10 cellular contexts compared by ENCODE assay signal in the genomic region with DNA sequence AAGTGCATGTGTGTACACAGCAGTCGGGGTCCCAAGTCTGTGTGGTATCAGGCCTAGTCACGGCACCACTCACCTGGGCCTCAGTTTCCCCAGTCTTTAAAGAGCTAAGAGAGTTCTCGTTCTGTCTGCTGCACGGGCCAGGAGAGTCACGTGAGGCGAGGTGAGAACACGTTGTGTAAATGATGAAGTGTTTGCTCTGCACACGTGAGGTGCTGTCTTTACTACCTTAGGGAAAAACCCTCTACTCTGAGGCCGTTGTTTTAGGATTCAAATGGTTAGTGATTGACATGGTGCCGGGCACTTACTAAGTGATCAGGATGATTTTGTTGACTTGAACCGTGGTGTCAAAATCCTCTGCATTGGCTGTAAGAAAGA.
DNase-seq lines count a peak whose midpoint lies in the region; ATAC-seq, FAIRE-seq and TF ChIP-seq lines count a peak whose summit lies in the region.
"Had no signal": no experiment of that assay in that cellular context is flagged by ENCODE, and none has a peak within 500 bp of the region (broad histone marks: within the 10 kb centered on the region; RNA-seq: fewer than 3 reads in every experiment).

No MANE protein-coding gene starts in this region.

- H3K36me3 Mint-ChIP-seq in CD14-positive monocyte: peaks cover 20 to 31% of the 10 kb centered on the region in 2 donors

- FAIRE-seq in keratinocyte (lab: Jason Lieb, UNC): peak; percentile 83

- H3K4me2 ChIP-seq in keratinocyte (ENCODE audit: control insufficient read depth, extremely low read depth, insufficient read depth, low read depth, low read length): peak overlapping the region; percentile 100

- TF ChIP-seq CTCF in keratinocyte (optimal IDR thresholded peaks at IDR 0.05 in 1 of 3, IDR thresholded peaks at IDR 0.05 in 1 of 3, conservative IDR thresholded peaks at IDR 0.05 in 1 of 3; ENCODE audit: extremely low read depth in 1 of 3, insufficient read depth in 2 of 3, low read length in 3 of 3) (no peak), suprapubic skin (IDR thresholded peaks at IDR 0.05) (no peak), CD14-positive monocyte (IDR thresholded peaks at IDR 0.05) (no peak)

- no peak overlapping the region for H2AFZ ChIP-seq in keratinocyte (ENCODE audit: control insufficient read depth, low read length)

- dilution Hi-C loops in keratinocyte (cut with MboI; ENCODE audit: extremely low pct_ligation_motif_present, low sequenced_read_pairs): no loop called here

- H3K9ac ChIP-seq in keratinocyte (ENCODE audit: control insufficient read depth, extremely low read depth, insufficient read depth, low read length): peak overlapping the region; percentile 95

- intact Hi-C loops in CD14-positive monocyte (cut with micrococcal nuclease): no loop called here

- no peak overlapping the region for H3K4me3 Mint-ChIP-seq in CD14-positive monocyte

- H3K27me3 ChIP-seq in keratinocyte (ENCODE audit: control insufficient read depth, extremely low read depth, insufficient read depth, low read length): no peaks in the 10 kb centered on the region
- no peaks in the 10 kb centered on the region for H3K27me3 ChIP-seq in suprapubic skin

- peaks cover 49% of the 10 kb centered on the region for H3K4me1 Mint-ChIP-seq in CD14-positive monocyte

- H3K9me3 ChIP-seq in keratinocyte (ENCODE audit: control insufficient read depth, low read depth, low read length) (no peaks in the 10 kb centered on the region), suprapubic skin (no peaks in the 10 kb centered on the region)

- 40% methylated on average over 11 of the region's 11 CpGs for WGBS in suprapubic skin

- peaks cover 45% of the 10 kb centered on the region for H3K4me1 ChIP-seq in keratinocyte (ENCODE audit: control insufficient read depth, extremely low read depth, insufficient read depth, low read length)
- H3K4me1 ChIP-seq in suprapubic skin: peaks cover 97% of the 10 kb centered on the region

- peak overlapping the region in 2 of 3 experiments; percentile 54 to 67 for H3K4me3 ChIP-seq in keratinocyte (ENCODE audit: control insufficient read depth in 2 of 3, extremely low read depth in 1 of 3, insufficient read depth in 2 of 3, low read depth in 1 of 3, low read length in 3 of 3)
- peak overlapping the region; percentile 79 for H3K4me3 ChIP-seq in suprapubic skin

- H3K9me3 Mint-ChIP-seq in CD14-positive monocyte: peaks cover 0 to under 1% (median 0%) of the 10 kb centered on the region in 7 donors

- H4K20me1 ChIP-seq in keratinocyte (ENCODE audit: control insufficient read depth, extremely low read depth, insufficient read depth, low read length): no peaks in the 10 kb centered on the region

- TF ChIP-seq EP300 in suprapubic skin (IDR thresholded peaks at IDR 0.05): no peak

- H3K36me3 ChIP-seq in keratinocyte (ENCODE audit: control insufficient read depth in 2 of 2, extremely low read depth in 1 of 2, insufficient read depth in 2 of 2, low read length in 2 of 2) (peaks cover 3 to 4% of the 10 kb centered on the region in 2 experiments), suprapubic skin (no peaks in the 10 kb centered on the region)

- H3K9me1 ChIP-seq in keratinocyte (ENCODE audit: control insufficient read depth, extremely low read depth, insufficient read depth, low read length): peaks cover 2% of the 10 kb centered on the region

- peaks cover 97% of the 10 kb centered on the region for H3K79me2 ChIP-seq in keratinocyte (ENCODE audit: control insufficient read depth, insufficient read depth, low read length)

- H3K27ac ChIP-seq in angular gyrus (ENCODE audit: low read depth, low read length): peak overlapping the region; percentile 87
- H3K27ac ChIP-seq in keratinocyte (ENCODE audit: control insufficient read depth, insufficient read depth, low read length): peak overlapping the region; percentile 98
- H3K27ac ChIP-seq in suprapubic skin: peak overlapping the region; percentile 98

- peaks cover 0 to 4% (median 2%) of the 10 kb centered on the region in 3 donors for H3K27me3 Mint-ChIP-seq in CD14-positive monocyte (ENCODE audit: low read depth in 3 of 3)

- DNase-seq in NCI-H1417 treated with DMSO at 0.1 percent for 48 hours (lab: John Stamatoyannopoulos, UW): peak; percentile 56
- no peak for DNase-seq in keratinocyte (ENCODE audit: low read depth, low spot score)
- DNase-seq in suprapubic skin (ENCODE audit: low spot score in 2 of 2): peak; percentile 63 to 74
- DNase-seq in epidermal melanocyte (ENCODE audit: insufficient read length, low spot score): no peak
- DNase-seq in CD14-positive monocyte (ENCODE audit: low spot score): no peak
- no peak for DNase-seq in NCI-H187 (lab: John Stamatoyannopoulos, UW)
- DNase-seq: amniotic stem cell, NCI-H82 had no signal

- no peak for ATAC-seq in GM18502 (IDR thresholded peaks at IDR 0.05; ENCODE audit: poor library complexity, unreplicated experiment)

- H3K27ac Mint-ChIP-seq in CD14-positive monocyte: peak overlapping the region in 1 of 7 donors; percentile 50

- no peak for TF ChIP-seq POLR2A in suprapubic skin (IDR thresholded peaks at IDR 0.05)

Comparison
In these comparisons a context has a peak if more than half of its experiments do, and no peak if none do; other contexts are left out.
1. DNase-seq: peak in NCI-H1417 treated with DMSO at 0.1 percent for 48 hours (single experiment) and suprapubic skin (2 of 2); none in keratinocyte (single experiment), epidermal melanocyte (single experiment), CD14-positive monocyte (single experiment) and NCI-H187 (0 of 2).
2. Peak in every context shown above with its lines, with median percentiles within 50 percentile points of each other: H3K27ac ChIP-seq.